ENCODE assay signal across 10 cellular contexts in the genomic region with DNA sequence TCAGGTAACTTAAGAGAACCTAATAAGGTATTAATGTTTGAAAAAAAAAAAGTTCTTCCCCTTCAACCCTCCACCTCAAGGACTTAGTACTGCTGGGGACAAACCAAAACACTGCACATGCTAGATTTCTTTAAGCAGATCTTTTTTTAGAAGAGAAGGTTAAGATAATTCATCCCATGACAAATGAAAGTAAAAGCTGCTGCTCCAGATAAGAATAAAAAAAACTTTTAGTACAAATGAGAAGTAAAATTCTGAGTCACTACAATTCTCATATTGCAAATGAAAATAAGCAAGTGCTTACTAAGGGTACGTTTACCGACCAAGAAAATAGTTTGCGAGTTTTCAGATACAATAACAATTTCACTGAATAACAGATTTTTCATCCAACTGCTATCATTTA. TPM values are rescaled to one million over a fixed set of nuclear protein-coding genes. Genes with fewer than 3 reads are reported as not detected.
DNase-seq lines count a peak whose midpoint lies in the region; ATAC-seq and TF ChIP-seq lines count a peak whose summit lies in the region.
"Had no signal": no experiment of that assay in that cellular context is flagged by ENCODE, and none has a peak within 500 bp of the region (broad histone marks: within the 10 kb centered on the region; RNA-seq: fewer than 3 reads in every experiment).

No MANE protein-coding gene starts in this region.

- DNase-seq in activated T-cell treated with anti-CD3 and anti-CD28 coated beads, Interleukin-2, amount 50 U/mL, for 72 hours: no peak
- DNase-seq in activated T-cell treated with anti-CD3 and anti-CD28 coated beads for 4 hours (no peak), brain microvascular endothelial cell (no peak), thoracic aorta (ENCODE audit: low spot score) (no peak), NCI-H1105 (lab: John Stamatoyannopoulos, UW) (no peak), nucleus accumbens (lab: John Stamatoyannopoulos, UW) (no peak)
- no peak for DNase-seq in activated CD4-positive, alpha-beta T cell treated with anti-CD3 and anti-CD28 coated beads for 1 hour
- DNase-seq: NCI-H446 had no signal

- no peak for TF ChIP-seq CTCF in brain microvascular endothelial cell (IDR thresholded peaks at IDR 0.05; ENCODE audit: low read depth, low read length, missing control alignments)
- TF ChIP-seq CTCF in thoracic aorta (IDR thresholded peaks at IDR 0.05): no peak

- in situ Hi-C loops in brain microvascular endothelial cell (cut with HindIII; ENCODE audit: low pct_ligation_motif_present, low sequenced_read_pairs): loop anchor here (25.0 kb wide), 1 partner anchor 129 kb away; no protein-coding TSS in a partner anchor

- H3K27ac ChIP-seq in brain microvascular endothelial cell: peak overlapping the region; percentile 41
- peak overlapping the region; percentile 39 to 70 for H3K27ac ChIP-seq in thoracic aorta
- H3K27ac ChIP-seq: BLaER1 had no signal

- peaks cover 0 to 3% of the 10 kb centered on the region in 2 donors for H3K36me3 Mint-ChIP-seq in activated T-cell treated with anti-CD3 and anti-CD28 coated beads, Interleukin-2, amount 50 U/mL, for 72 hours (ENCODE audit: insufficient read depth in 2 of 2)

- H3K27ac Mint-ChIP-seq in activated T-cell treated with anti-CD3 and anti-CD28 coated beads, Interleukin-2, amount 50 U/mL, for 72 hours: no peak overlapping the region

- H3K9me3 Mint-ChIP-seq in activated T-cell treated with anti-CD3 and anti-CD28 coated beads, Interleukin-2, amount 50 U/mL, for 72 hours: no peaks in the 10 kb centered on the region

- peaks cover 51% of the 10 kb centered on the region for H3K4me1 Mint-ChIP-seq in activated T-cell treated with anti-CD3 and anti-CD28 coated beads, Interleukin-2, amount 50 U/mL, for 72 hours (ENCODE audit: low read depth)

- peak; percentile 62 to 64 for ATAC-seq in activated T-cell treated with anti-CD3 and anti-CD28 coated beads, Interleukin-2, amount 50 U/mL, for 72 hours (replicated peaks in 1 of 2)
- ATAC-seq in HG02973 (IDR thresholded peaks at IDR 0.05; ENCODE audit: unreplicated experiment) (peak; percentile 76), thoracic aorta (ENCODE audit: insufficient number of reproducible peaks, low FRiP score, low read depth) (peak; percentile 38)

- H3K36me3 ChIP-seq in brain microvascular endothelial cell (replicated peaks) (no peaks in the 10 kb centered on the region), thoracic aorta (no peaks in the 10 kb centered on the region)

- H3K9me3 ChIP-seq in thoracic aorta: no peaks in the 10 kb centered on the region

- H3K4me1 ChIP-seq in thoracic aorta (ENCODE audit: control insufficient read depth in 1 of 2, low read depth in 2 of 2): peaks cover 41 to 56% of the 10 kb centered on the region in 2 donors

- no peaks in the 10 kb centered on the region for H3K27me3 ChIP-seq in brain microvascular endothelial cell (replicated peaks)
- no peaks in the 10 kb centered on the region for H3K27me3 ChIP-seq in thoracic aorta (replicated peaks; ENCODE audit: insufficient read depth)
- H3K27me3 ChIP-seq: BLaER1 had no signal

- peak overlapping the region; percentile 43 to 48 for H3K4me3 Mint-ChIP-seq in activated T-cell treated with anti-CD3 and anti-CD28 coated beads, Interleukin-2, amount 50 U/mL, for 72 hours

- H3K4me3 ChIP-seq in brain microvascular endothelial cell (ENCODE audit: low read depth, low read length): no peak overlapping the region
- peak overlapping the region; percentile 43 for H3K4me3 ChIP-seq in thoracic aorta
- H3K4me3 ChIP-seq: BLaER1 had no signal

- no peaks in the 10 kb centered on the region for H3K27me3 Mint-ChIP-seq in activated T-cell treated with anti-CD3 and anti-CD28 coated beads, Interleukin-2, amount 50 U/mL, for 72 hours (ENCODE audit: low read depth)

RNA-seq across cellular contexts. Expression of a gene that starts 8.9 kb away (rescaled TPM):
- 10 to 100 TPM; 16.7 to 17.1 TPM for total RNA-seq in activated T-cell treated with anti-CD3 and anti-CD28 coated beads, Interleukin-2, amount 50 U/mL, for 72 hours
- total RNA-seq in thoracic aorta: 10 to 100 TPM; 41.1 to 54.6 TPM
